ENCODE assay signal across 1 cellular context in genomic region chr1:67430358-67431155, GRCh38.
A peak's percentile ranks its signal among the peaks of the same experiment; 100 is the strongest.
TF ChIP-seq lines count a peak whose summit lies in the region.

TSS of gene SERBP1 (minus strand) at chr1:67430402. CDS start at chr1:67430300, 102 bp downstream.

TF ChIP-seq in K562, 482 proteins besides CTCF, POLR2A, EP300 and RAD21 (continued from another document and continues in another):
- TF ChIP-seq CLOCK (CRISPR knock-in tag; IDR thresholded peaks at IDR 0.05; ENCODE audit: borderline replicate concordance) (no peak), HOMEZ (CRISPR knock-in tag; IDR thresholded peaks at IDR 0.05) (no peak), RBBP5 (IDR thresholded peaks at IDR 0.05; ENCODE audit: borderline replicate concordance, insufficient read depth, low read length, poor library complexity, severe bottlenecking) (peak; percentile 90), RCOR1 (IDR thresholded peaks at IDR 0.05; ENCODE audit: borderline replicate concordance in 1 of 2, low read depth in 2 of 2, low read length in 2 of 2) (peak in 1 of 2 experiments; percentile 25; a peak in 2 of 4 replicates), DNMT1 (IDR thresholded peaks at IDR 0.05) (no peak), E2F4 (CRISPR knock-in tag; IDR thresholded peaks at IDR 0.05; ENCODE audit: low read depth) (peak; percentile 72; the same call in 1 of the 2 replicates), CAMTA2 (CRISPR knock-in tag; conservative IDR thresholded peaks at IDR 0.05) (no peak), ARID1B (IDR thresholded peaks at IDR 0.05) (no peak; the same call in 1 of the 2 replicates), MEF2A (IDR thresholded peaks at IDR 0.05; ENCODE audit: control insufficient read depth, low read depth, low read length) (0 out of 2 replicates have a peak, but pooled peaks have one; percentile 19), SP1 (CRISPR knock-in tag; IDR thresholded peaks at IDR 0.05) (peak; percentile 89), ZNF444 (CRISPR knock-in tag; IDR thresholded peaks at IDR 0.05) (peak; percentile 68; the same call in 1 of the 2 replicates), EHMT2 (IDR thresholded peaks at IDR 0.05) (no peak), POLR2G (IDR thresholded peaks at IDR 0.05; ENCODE audit: low read depth, low read length) (peak; percentile 93), ZSCAN29 (IDR thresholded peaks at IDR 0.05) (no peak; the same call in 1 of the 2 replicates), ZNF282 (CRISPR knock-in tag; IDR thresholded peaks at IDR 0.05) (no peak), FOXK1 (CRISPR knock-in tag; IDR thresholded peaks at IDR 0.05; ENCODE audit: borderline replicate concordance) (0 out of 2 replicates have a peak, but pooled peaks have one; percentile 79), ZFP1 (CRISPR knock-in tag; IDR thresholded peaks at IDR 0.05) (no peak), STAT6 (CRISPR knock-in tag; IDR thresholded peaks at IDR 0.05) (no peak), BCOR (IDR thresholded peaks at IDR 0.05) (0 out of 2 replicates have a peak, but pooled peaks have one; percentile 20), BDP1 (IDR thresholded peaks at IDR 0.05; ENCODE audit: insufficient read depth, insufficient read length) (no peak), ELK1 (CRISPR knock-in tag; IDR thresholded peaks at IDR 0.05) (no peak), STAT5B (CRISPR knock-in tag; IDR thresholded peaks at IDR 0.05) (no peak), CGGBP1 (CRISPR knock-in tag; IDR thresholded peaks at IDR 0.05) (peak; percentile 76; the same call in 1 of the 2 replicates), BRCA1 (IDR thresholded peaks at IDR 0.05) (no peak), BRCA1 (CRISPR knock-in tag; IDR thresholded peaks at IDR 0.05) (no peak), ZNF511 (CRISPR knock-in tag; IDR thresholded peaks at IDR 0.05) (peak; percentile 86), KDM2B (CRISPR knock-in tag; IDR thresholded peaks at IDR 0.05) (no peak), ZNF121 (CRISPR knock-in tag; conservative IDR thresholded peaks at IDR 0.05) (peak; percentile 92), PURB (CRISPR knock-in tag; IDR thresholded peaks at IDR 0.05; ENCODE audit: low read depth) (no peak), ILF3 (IDR thresholded peaks at IDR 0.05; ENCODE audit: borderline replicate concordance) (no peak), ZNF280A (IDR thresholded peaks at IDR 0.05; ENCODE audit: low read depth, partially characterized antibody) (no peak), MAFF (IDR thresholded peaks at IDR 0.05; ENCODE audit: low read length) (no peak), CREB3 (tag; conservative IDR thresholded peaks at IDR 0.05; ENCODE audit: low read depth) (0 out of 2 replicates have a peak, but pooled peaks have one; percentile 33), NEUROD1 (IDR thresholded peaks at IDR 0.05; ENCODE audit: borderline replicate concordance, low read depth, low read length, partially characterized antibody) (peak; percentile 74), ARID4B (CRISPR knock-in tag; IDR thresholded peaks at IDR 0.05) (peak; percentile 84), SRSF9 (IDR thresholded peaks at IDR 0.05; ENCODE audit: borderline replicate concordance, low read depth, low read length) (no peak), CREB1 (IDR thresholded peaks at IDR 0.05) (peak; percentile 86), CREB1 (CRISPR knock-in tag; IDR thresholded peaks at IDR 0.05) (peak; percentile 86), FOXP1 (CRISPR knock-in tag; IDR thresholded peaks at IDR 0.05) (peak; percentile 57), KDM1A (IDR thresholded peaks at IDR 0.05) (peak in 1 of 2 experiments; percentile 65; a peak in 1 of 4 replicates), XRCC5 (IDR thresholded peaks at IDR 0.05; ENCODE audit: low read depth, low read length) (0 out of 2 replicates have a peak, but pooled peaks have one; percentile 56), ZNF212 (CRISPR knock-in tag; IDR thresholded peaks at IDR 0.05) (no peak), ZNF431 (CRISPR knock-in tag; IDR thresholded peaks at IDR 0.05) (0 out of 2 replicates have a peak, but pooled peaks have one; percentile 57), ETS1 (conservative IDR thresholded peaks at IDR 0.05; ENCODE audit: control insufficient read depth, low read depth, low read length) (peak; percentile 79)
